ENCODE assay signal across 17 cellular contexts in the genomic region with DNA sequence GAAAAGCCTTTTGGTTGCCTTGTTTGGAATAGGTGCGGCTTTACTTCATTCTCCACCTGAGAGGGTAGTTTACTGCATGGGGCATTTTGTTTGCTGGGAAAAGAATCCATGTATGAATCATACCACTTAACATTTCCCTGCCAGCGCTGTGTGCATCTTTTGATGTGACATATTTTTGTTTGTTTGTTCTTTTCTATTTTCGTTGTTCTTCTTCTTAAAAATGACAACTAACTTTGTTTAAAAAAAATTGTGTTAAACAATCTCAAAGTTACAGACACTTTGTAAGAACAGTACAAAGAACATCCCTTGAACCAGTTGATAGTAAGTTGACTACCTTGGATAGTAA.
DNase-seq lines count a peak whose midpoint lies in the region; ATAC-seq and TF ChIP-seq lines count a peak whose summit lies in the region.
"Had no signal": no experiment of that assay in that cellular context is flagged by ENCODE, and none has a peak within 500 bp of the region (broad histone marks: within the 10 kb centered on the region; RNA-seq: fewer than 3 reads in every experiment).

No MANE protein-coding gene starts in this region.

- no peak for ATAC-seq in heart right ventricle
- no peak for ATAC-seq in left ventricle myocardium superior
- no peak for ATAC-seq in WTC11
- no peak for ATAC-seq in left lobe of liver

- H3K4me2 ChIP-seq in fibroblast of lung (ENCODE audit: extremely low read depth, insufficient read depth, low read length) = peak overlapping the region; percentile 15

- H3K4me1 Mint-ChIP-seq in WTC11 = peaks cover 6% of the 10 kb centered on the region

- H3K4me1 ChIP-seq in heart right ventricle = peaks cover 0 to 40% (median 0%) of the 10 kb centered on the region in 9 donors
- H3K4me1 ChIP-seq in fibroblast of lung (ENCODE audit: control insufficient read depth, extremely low read depth, insufficient read depth, low read length) = no peaks in the 10 kb centered on the region
- H3K4me1 ChIP-seq in suprapubic skin = no peaks in the 10 kb centered on the region

- POLR2A ChIA-PET in WTC11 (lab: Charles Lee) = no interaction called here

- no peaks in the 10 kb centered on the region for H3K79me2 ChIP-seq in fibroblast of lung (ENCODE audit: control insufficient read depth, insufficient read depth, low read length)

- no peak overlapping the region for H2AFZ ChIP-seq in fibroblast of lung (ENCODE audit: low read length)

- H3K9me3 Mint-ChIP-seq in WTC11 = peaks cover 11% of the 10 kb centered on the region

- H3K36me3 Mint-ChIP-seq in WTC11 = no peaks in the 10 kb centered on the region

- H4K20me1 ChIP-seq in fibroblast of lung (ENCODE audit: control insufficient read depth, extremely low read depth, insufficient read depth, low read length) = no peaks in the 10 kb centered on the region
- H4K20me1 ChIP-seq: BLaER1 had no signal

- H3K27ac Mint-ChIP-seq in WTC11 = no peak overlapping the region
- H3K27ac Mint-ChIP-seq: memory B cell had no signal

- no peak for TF ChIP-seq EP300 in suprapubic skin (IDR thresholded peaks at IDR 0.05)

- no peak for TF ChIP-seq POLR2A in suprapubic skin (IDR thresholded peaks at IDR 0.05)

- TF ChIP-seq CTCF in heart right ventricle (IDR thresholded peaks at IDR 0.05) = no peak
- TF ChIP-seq CTCF in WTC11 (IDR thresholded peaks at IDR 0.05) = no peak
- TF ChIP-seq CTCF in fibroblast of lung (conservative IDR thresholded peaks at IDR 0.05 in 1 of 2, IDR thresholded peaks at IDR 0.05 in 1 of 2; ENCODE audit: low read depth in 1 of 2, low read length in 2 of 2) = no peak
- no peak for TF ChIP-seq CTCF in suprapubic skin (IDR thresholded peaks at IDR 0.05)

- peaks cover 2% of the 10 kb centered on the region; the same call in 1 of the 2 replicates for H3K27me3 Mint-ChIP-seq in WTC11 (ENCODE audit: low read depth)

- H3K9me3 ChIP-seq in heart right ventricle (peaks cover 0 to 14% (median 3%) of the 10 kb centered on the region in 11 donors), fibroblast of lung (ENCODE audit: control insufficient read depth, insufficient read depth, low read depth, low read length) (no peaks in the 10 kb centered on the region), suprapubic skin (no peaks in the 10 kb centered on the region)

- DNase-seq in heart right ventricle = no peak
- DNase-seq in left ventricle myocardium superior = no peak
- DNase-seq in WTC11 (ENCODE audit: low spot score) = no peak
- no peak for DNase-seq in fibroblast of lung (ENCODE audit: low read depth in 2 of 2)
- DNase-seq in suprapubic skin (ENCODE audit: low spot score in 2 of 2) = no peak
- DNase-seq in left lobe of liver (ENCODE audit: low spot score) = no peak
- no peak for DNase-seq in hypothalamus (lab: John Stamatoyannopoulos, UW)
- no peak for DNase-seq in NCI-H774 (lab: John Stamatoyannopoulos, UW)
- DNase-seq: activated CD4-positive, alpha-beta T cell treated with anti-CD3 and anti-CD28 coated beads for 1 hour; activated naive CD4-positive, alpha-beta T cell treated with Interleukin-2 at 50 U/mL for 16 hours; NCI-H1105 treated with DMSO at 0.1 percent for 48 hours; NCI-H82; posterior cingulate gyrus; stimulated activated naive CD4-positive, alpha-beta T cell had no signal

- H3K36me3 ChIP-seq in heart right ventricle = no peaks in the 10 kb centered on the region
- peaks cover 1% of the 10 kb centered on the region for H3K36me3 ChIP-seq in fibroblast of lung (ENCODE audit: control insufficient read depth, insufficient read depth, low read length)
- H3K36me3 ChIP-seq in suprapubic skin = no peaks in the 10 kb centered on the region
- H3K36me3 ChIP-seq: BLaER1 had no signal

- H3K27ac ChIP-seq in heart right ventricle (peak overlapping the region in 2 of 10 donors; percentile 45 to 84), fibroblast of lung (ENCODE audit: insufficient read depth, low read length) (no peak overlapping the region), suprapubic skin (no peak overlapping the region)
- H3K27ac ChIP-seq: BLaER1, SK-N-MC had no signal

- 0 out of 2 replicates have a peak overlapping the region, but pooled peaks have one; percentile 53 for H3K4me3 Mint-ChIP-seq in WTC11

- 83 to 88% methylated on average over 3 of the region's 3 CpGs for WGBS in heart right ventricle, 2 donors
- WGBS in suprapubic skin = 66% methylated on average over 3 of the region's 3 CpGs

- intact Hi-C loops in heart right ventricle (cut with DNase I) = loop anchor here in 2 of 10 donors (5.0 to 10.0 kb wide), 2 partner anchors 73 to 80 kb away; no protein-coding TSS in a partner anchor
- intact Hi-C loops in left ventricle myocardium superior (cut with micrococcal nuclease) = no loop called here

- CTCF ChIA-PET in WTC11 (lab: Charles Lee) = no interaction called here

- no peak overlapping the region for H3K9ac ChIP-seq in fibroblast of lung (ENCODE audit: insufficient read depth, low read length)
- H3K9ac ChIP-seq: BLaER1 had no signal

- H3K4me3 ChIP-seq in heart right ventricle = peak overlapping the region in 6 of 10 donors; percentile 54 to 66 (median 58)
- H3K4me3 ChIP-seq in fibroblast of lung (replicated peaks in 1 of 4; ENCODE audit: control extremely low read depth in 1 of 4, insufficient read depth in 1 of 4, low read depth in 3 of 4, low read length in 4 of 4) = peak overlapping the region in 1 of 4 experiments; percentile 44
- H3K4me3 ChIP-seq in suprapubic skin = peak overlapping the region; percentile 50
- H3K4me3 ChIP-seq: SK-N-MC had no signal

- H3K27me3 ChIP-seq in heart right ventricle (peaks cover 0 to 16% (median 0%) of the 10 kb centered on the region in 7 donors), fibroblast of lung (ENCODE audit: control insufficient read depth, insufficient read depth, low read length) (no peaks in the 10 kb centered on the region), suprapubic skin (no peaks in the 10 kb centered on the region)

TF ChIP-seq in WTC11, 78 proteins besides CTCF, POLR2A, EP300 and RAD21:
- TF ChIP-seq KAT7 (CRISPR knock-in tag; IDR thresholded peaks at IDR 0.05; ENCODE audit: borderline replicate concordance) (no peak), ETV6 (CRISPR knock-in tag; IDR thresholded peaks at IDR 0.05) (no peak), SOX15 (CRISPR knock-in tag; IDR thresholded peaks at IDR 0.05) (no peak), MAX (CRISPR knock-in tag; IDR thresholded peaks at IDR 0.05) (no peak), ZNF532 (CRISPR knock-in tag; IDR thresholded peaks at IDR 0.05; ENCODE audit: borderline replicate concordance) (no peak)
- TF ChIP-seq, protein P1, sequence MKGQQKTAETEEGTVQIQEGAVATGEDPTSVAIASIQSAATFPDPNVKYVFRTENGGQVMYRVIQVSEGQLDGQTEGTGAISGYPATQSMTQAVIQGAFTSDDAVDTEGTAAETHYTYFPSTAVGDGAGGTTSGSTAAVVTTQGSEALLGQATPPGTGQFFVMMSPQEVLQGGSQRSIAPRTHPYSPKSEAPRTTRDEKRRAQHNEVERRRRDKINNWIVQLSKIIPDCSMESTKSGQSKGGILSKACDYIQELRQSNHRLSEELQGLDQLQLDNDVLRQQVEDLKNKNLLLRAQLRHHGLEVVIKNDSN (CRISPR knock-in tag; IDR thresholded peaks at IDR 0.05) = no peak
